In the genomic region with DNA sequence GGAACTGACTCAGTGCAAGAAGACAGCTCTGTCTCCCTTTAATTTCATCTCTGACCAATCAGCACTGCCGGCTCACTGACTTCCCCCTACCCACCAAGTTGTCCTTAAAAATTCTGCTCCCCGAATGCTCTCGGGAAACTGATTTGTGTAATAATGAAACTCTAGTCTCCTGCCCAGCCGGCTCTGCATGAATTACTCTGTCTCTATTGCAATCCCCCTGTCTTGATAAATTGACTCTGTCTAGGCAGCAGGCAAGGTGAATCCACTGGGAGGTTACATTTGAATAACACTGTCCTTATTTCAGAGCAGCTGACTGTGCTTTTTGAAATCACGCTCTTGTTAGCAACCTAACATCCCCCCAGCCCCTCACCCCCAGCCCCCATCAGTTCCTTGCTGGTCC, we compare ENCODE assay signal across 29 cellular contexts.
"Had no signal": no experiment of that assay in that cellular context is flagged by ENCODE, and none has a peak within 500 bp of the region (broad histone marks: within the 10 kb centered on the region; RNA-seq: fewer than 3 reads in every experiment).

No MANE protein-coding gene starts in this region.

- H3K27ac Mint-ChIP-seq: dendritic cell treated with granulocyte-macrophage colony-stimulating factor and Interleukin-4, amounts not matched to agents 40 ng/mL and 50 ng/mL, for 4 days; endodermal cell; natural killer cell; stimulated activated naive CD8-positive, alpha-beta T cell treated with anti-CD3 and anti-CD28 coated beads, Interleukin-15, amount 100 ng/mL, for 72 hours had no signal

- H3K9me3 ChIP-seq: colonic mucosa, thyroid gland had no signal

- H3K4me3 Mint-ChIP-seq: dendritic cell treated with granulocyte-macrophage colony-stimulating factor and Interleukin-4, amounts not matched to agents 40 ng/mL and 50 ng/mL, for 4 days; endodermal cell; natural killer cell; stimulated activated naive CD8-positive, alpha-beta T cell treated with anti-CD3 and anti-CD28 coated beads, Interleukin-15, amount 100 ng/mL, for 72 hours had no signal

- H3K4me3 ChIP-seq: colonic mucosa, gastroesophageal sphincter, heart left ventricle, hepatocyte, lower lobe of right lung, ovary, right atrium auricular region, smooth muscle cell, suprapubic skin, thyroid gland, vagina had no signal

- H3K27me3 ChIP-seq: colonic mucosa, gastroesophageal sphincter, hepatocyte, ovary, right atrium auricular region, suprapubic skin, thyroid gland, vagina had no signal

- DNase-seq: colonic mucosa; effector CD8-positive, alpha-beta T cell; endodermal cell; foreskin fibroblast; heart left ventricle; left ventricle myocardium superior; lower lobe of right lung; natural killer cell; occipital lobe; ovary; posterior cingulate gyrus; stimulated activated CD4-positive, alpha-beta T cell treated with anti-CD3 and anti-CD28 coated beads, Interleukin-12 subunit alpha, Interleukin-12 subunit beta, amount 100 ng/mL, for 4 hours; stimulated activated CD4-positive, alpha-beta T cell treated with anti-CD3 and anti-CD28 coated beads, Interleukin-1b, Interleukin-23, amount 100 ng/mL, for 48 hours; stimulated activated CD4-positive, alpha-beta T cell treated with anti-CD3 and anti-CD28 coated beads, Interleukin-4, amount 100 ng/mL, for 1 hour; stimulated activated CD8-positive, alpha-beta memory T cell treated with anti-CD3 and anti-CD28 coated beads, Interleukin-4, amount 100 ng/mL, for 48 hours; stimulated activated naive CD4-positive, alpha-beta T cell; stimulated activated naive CD8-positive, alpha-beta T cell treated with anti-CD3 and anti-CD28 coated beads, Interleukin-15, amount 100 ng/mL, for 72 hours; thyroid gland; trophoblast cell had no signal

- H3K36me3 ChIP-seq: colonic mucosa, gastroesophageal sphincter, heart left ventricle, lower lobe of right lung, ovary, right atrium auricular region, suprapubic skin, thyroid gland, vagina had no signal

- H3K4me1 Mint-ChIP-seq: endodermal cell; stimulated activated naive CD8-positive, alpha-beta T cell treated with anti-CD3 and anti-CD28 coated beads, Interleukin-15, amount 100 ng/mL, for 72 hours had no signal

- ATAC-seq: esophagus mucosa; gastroesophageal sphincter; heart left ventricle; left ventricle myocardium superior; lower lobe of right lung; natural killer cell; sciatic nerve; stimulated activated naive CD8-positive, alpha-beta T cell treated with anti-CD3 and anti-CD28 coated beads, Interleukin-15, amount 100 ng/mL, for 72 hours had no signal

- H3K27ac ChIP-seq: colonic mucosa, epithelial cell of prostate, gastroesophageal sphincter, heart left ventricle, hepatocyte, lower lobe of right lung, ovary, right atrium auricular region, suprapubic skin, thyroid gland, vagina had no signal

- H3K36me3 Mint-ChIP-seq: natural killer cell had no signal

- H3K4me1 ChIP-seq: colonic mucosa, gastroesophageal sphincter, heart left ventricle, lower lobe of right lung, right atrium auricular region, suprapubic skin, thyroid gland, vagina had no signal
